ENCODE assay signal across 26 cellular contexts in the genomic region with DNA sequence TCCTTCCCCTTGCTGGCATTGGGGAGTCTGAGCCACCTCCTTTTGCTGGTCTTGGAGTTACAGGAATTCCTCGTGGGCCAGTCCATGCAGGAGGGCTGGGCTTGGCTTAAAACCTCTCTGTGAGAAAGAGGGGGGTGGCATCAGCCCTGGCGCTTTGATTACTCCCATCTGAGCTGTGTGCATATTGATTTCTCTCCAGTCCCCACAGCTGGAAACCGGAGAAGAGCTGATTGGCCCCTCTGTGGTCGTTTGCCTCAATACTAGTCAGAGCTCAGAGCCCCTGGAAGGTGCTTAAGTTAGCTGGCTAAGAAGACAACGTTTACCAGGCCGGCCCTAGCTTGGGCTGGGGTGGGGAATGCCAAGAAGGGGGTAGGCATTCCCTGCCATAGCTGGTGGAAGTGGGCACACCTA. TPM values are rescaled to one million over a fixed set of nuclear protein-coding genes. Genes with fewer than 3 reads are reported as not detected.
"Had no signal": no experiment of that assay in that cellular context is flagged by ENCODE, and none has a peak within 500 bp of the region (broad histone marks: within the 10 kb centered on the region; RNA-seq: fewer than 3 reads in every experiment).

No MANE protein-coding gene starts in this region.

- H3K9me3 ChIP-seq: esophagus muscularis mucosa, gastrocnemius medialis, heart left ventricle, lower lobe of right lung, ovary, prostate gland, thyroid gland had no signal

- H3K4me3 ChIP-seq: esophagus muscularis mucosa, gastrocnemius medialis, heart left ventricle, lower lobe of right lung, ovary, prostate gland, thyroid gland had no signal

- H3K4me3 Mint-ChIP-seq: activated T-helper 1 cell treated with anti-CD3 and anti-CD28 coated beads, Interleukin-12 subunit alpha, Interleukin-12 subunit beta, Interleukin-2, Interleukin-4 antibody, amounts not matched to agents 30 ng/mL and 10 ng/mL and 1 ng/mL, durations not matched to agents 14 hours and 24 hours and 36 hours; brain; naive thymus-derived CD4-positive, alpha-beta T cell; neural crest cell; stimulated activated naive CD8-positive, alpha-beta T cell treated with anti-CD3 and anti-CD28 coated beads, Interleukin-15, Interleukin-2, amounts not matched to agents 100 ng/mL and 50 ng/mL, for 24 hours; T-helper 1 cell treated with Interleukin-12 subunit alpha and Interleukin-12 subunit beta and Interleukin-4 antibody, amounts not matched to agents 30 μg/mL and 1 μg/mL, for 36 hours had no signal

- H3K9me3 Mint-ChIP-seq: activated naive CD4-positive, alpha-beta T cell treated with anti-CD3 and anti-CD28 coated beads, Interleukin-2, amount 50 U/mL, for 72 hours; activated T-helper 1 cell treated with anti-CD3 and anti-CD28 coated beads, Interleukin-12 subunit alpha, Interleukin-12 subunit beta, Interleukin-2, Interleukin-4 antibody, amounts not matched to agents 30 ng/mL and 10 ng/mL and 1 ng/mL, durations not matched to agents 14 hours and 24 hours and 36 hours; naive thymus-derived CD4-positive, alpha-beta T cell; neural crest cell; stimulated activated naive CD8-positive, alpha-beta T cell treated with anti-CD3 and anti-CD28 coated beads, Interleukin-15, Interleukin-2, amounts not matched to agents 100 ng/mL and 50 ng/mL, for 24 hours; T-helper 1 cell treated with Interleukin-12 subunit alpha and Interleukin-12 subunit beta and Interleukin-4 antibody, amounts not matched to agents 30 μg/mL and 1 μg/mL, for 36 hours had no signal

- DNase-seq: activated CD4-positive, alpha-beta T cell treated with anti-CD3 and anti-CD28 coated beads for 4 hours; activated CD4-positive, alpha-beta T cell treated with anti-CD3 and anti-CD28 coated beads, Interleukin-2, amount 50 U/mL, for 48 hours; activated CD4-positive, CD25-positive, alpha-beta regulatory T cell; aorta; caudate nucleus; dermis blood vessel endothelial cell; effector memory CD4-positive, alpha-beta T cell; gastrocnemius medialis; heart left ventricle; kidney; lower lobe of right lung; naive thymus-derived CD4-positive, alpha-beta T cell; ovary; stimulated activated CD4-positive, alpha-beta T cell treated with anti-CD3 and anti-CD28 coated beads, Interleukin-4, amount 100 ng/mL, for 24 hours; substantia nigra; T1000; thyroid gland had no signal

- H3K36me3 Mint-ChIP-seq: activated naive CD4-positive, alpha-beta T cell treated with anti-CD3 and anti-CD28 coated beads, Interleukin-2, amount 50 U/mL, for 72 hours; brain; naive thymus-derived CD4-positive, alpha-beta T cell had no signal

- H3K27ac ChIP-seq: esophagus muscularis mucosa, gastrocnemius medialis, heart left ventricle, lower lobe of right lung, ovary, prostate gland, thyroid gland had no signal

- ATAC-seq: activated naive CD4-positive, alpha-beta T cell treated with anti-CD3 and anti-CD28 coated beads, Interleukin-2, amount 50 U/mL, for 72 hours; gastrocnemius medialis; heart left ventricle; lower lobe of right lung; naive thymus-derived CD4-positive, alpha-beta T cell had no signal

- H3K27me3 ChIP-seq: ovary had no signal

- H3K27ac Mint-ChIP-seq: activated naive CD4-positive, alpha-beta T cell treated with anti-CD3 and anti-CD28 coated beads, Interleukin-2, amount 50 U/mL, for 72 hours; activated T-helper 1 cell treated with anti-CD3 and anti-CD28 coated beads, Interleukin-12 subunit alpha, Interleukin-12 subunit beta, Interleukin-2, Interleukin-4 antibody, amounts not matched to agents 30 ng/mL and 10 ng/mL and 1 ng/mL, durations not matched to agents 14 hours and 24 hours and 36 hours; brain; naive thymus-derived CD4-positive, alpha-beta T cell; stimulated activated naive CD8-positive, alpha-beta T cell treated with anti-CD3 and anti-CD28 coated beads, Interleukin-15, Interleukin-2, amounts not matched to agents 100 ng/mL and 50 ng/mL, for 24 hours; T-helper 1 cell treated with Interleukin-12 subunit alpha and Interleukin-12 subunit beta and Interleukin-4 antibody, amounts not matched to agents 30 μg/mL and 1 μg/mL, for 36 hours had no signal

RNA-seq across cellular contexts. Expression of a gene that starts 4.0 kb away (rescaled TPM):
- total RNA-seq: activated naive CD4-positive, alpha-beta T cell treated with anti-CD3 and anti-CD28 coated beads, Interleukin-2, amount 50 U/mL, for 72 hours; activated T-helper 1 cell treated with anti-CD3 and anti-CD28 coated beads, Interleukin-12 subunit alpha, Interleukin-12 subunit beta, Interleukin-2, Interleukin-4 antibody, amounts not matched to agents 30 ng/mL and 10 ng/mL and 1 ng/mL, durations not matched to agents 14 hours and 24 hours and 36 hours; endothelial cell of umbilical vein; gastrocnemius medialis had no signal
- polyA plus RNA-seq: aorta; heart left ventricle; naive thymus-derived CD4-positive, alpha-beta T cell had no signal
